In genomic region chr19:14005381-14006084, GRCh38 we compare ENCODE assay signal across 1 cellular context.
TF ChIP-seq lines count a peak whose summit lies in the region.

No MANE protein-coding gene starts in this region.

TF ChIP-seq in SK-N-SH treated with all-trans-retinoic acid at 6 μM for 48 hours, 23 proteins besides CTCF, POLR2A, EP300 and RAD21 (continued from another document):
- TF ChIP-seq POU6F1 (CRISPR knock-in tag; IDR thresholded peaks at IDR 0.05; ENCODE audit: borderline replicate concordance, low read depth) (0 out of 2 replicates have a peak, but pooled peaks have one; percentile 30), BACH2 (CRISPR knock-in tag; IDR thresholded peaks at IDR 0.05; ENCODE audit: borderline replicate concordance) (no peak), GLIS3 (CRISPR knock-in tag; IDR thresholded peaks at IDR 0.05) (no peak), ZFP3 (CRISPR knock-in tag; IDR thresholded peaks at IDR 0.05) (no peak), ESRRG (CRISPR knock-in tag; IDR thresholded peaks at IDR 0.05) (peak; percentile 62; the same call in 1 of the 2 replicates)
TF ChIP-seq in SK-N-SH treated with all-trans-retinoic acid at 6 μM for 48 hours: peak in this region for 3.
